37 cellular contexts compared by ENCODE assay signal in the genomic region with DNA sequence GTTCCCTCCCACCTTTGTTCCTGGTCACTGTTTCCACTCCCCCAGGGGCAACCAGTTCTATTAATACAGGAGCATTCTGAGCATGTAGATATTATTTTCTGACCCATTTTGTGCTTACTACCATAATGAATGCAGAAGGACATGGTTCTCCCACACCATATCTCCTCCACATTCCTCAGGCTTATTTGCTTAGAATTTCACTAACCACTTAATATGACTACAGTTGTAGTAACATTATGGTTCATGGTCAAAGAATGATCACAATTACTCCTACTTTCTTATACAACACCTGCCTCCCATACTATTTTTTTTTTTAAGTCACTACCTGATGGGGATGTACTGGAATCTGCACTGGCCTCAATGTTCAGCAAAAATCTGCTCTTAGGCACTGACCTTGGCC. TPM values are rescaled to one million over a fixed set of nuclear protein-coding genes. Genes with fewer than 3 reads are reported as not detected.
"Had no signal": no experiment of that assay in that cellular context is flagged by ENCODE, and none has a peak within 500 bp of the region (broad histone marks: within the 10 kb centered on the region; RNA-seq: fewer than 3 reads in every experiment).

No MANE protein-coding gene starts in this region.

- H3K4me3 ChIP-seq: cardiac muscle cell, colonic mucosa, pancreas, prostate gland, sigmoid colon, smooth muscle cell, thyroid gland, upper lobe of left lung, vagina had no signal

- DNase-seq: activated CD4-positive, alpha-beta memory T cell treated with anti-CD3 and anti-CD28 coated beads, Interleukin-2, amount 10 ng/mL, durations not matched to agents 7 days and 5 days; activated CD4-positive, alpha-beta T cell treated with anti-CD3 and anti-CD28 coated beads for 1 hour; activated CD4-positive, alpha-beta T cell treated with anti-CD3 and anti-CD28 coated beads, Interleukin-2, amount 10 ng/mL, durations not matched to agents 7 days and 5 days; activated CD8-positive, alpha-beta memory T cell treated with anti-CD3 and anti-CD28 coated beads, Interleukin-2, amount 50 U/mL, for 48 hours; activated gamma-delta T cell; activated naive CD4-positive, alpha-beta T cell treated with anti-CD3 and anti-CD28 coated beads, Interleukin-2, amount 50 U/mL, for 16 hours; activated T-cell treated with anti-CD3 and anti-CD28 coated beads, Interleukin-2, amount 50 U/mL, for 24 hours; amygdala; cerebellar nuclear complex; colonic mucosa; effector memory CD4-positive, alpha-beta T cell; head of caudate nucleus; hippocampal formation; immature natural killer cell; left cardiac atrium; left ventricle myocardium superior; nucleus accumbens; pancreas; sigmoid colon; stimulated activated CD4-positive, alpha-beta T cell treated with anti-CD3 and anti-CD28 coated beads, Interleukin-1b, Interleukin-23, amount 100 ng/mL, for 48 hours; stimulated activated CD4-positive, alpha-beta T cell treated with anti-CD3 and anti-CD28 coated beads, Interleukin-4, amount 100 ng/mL, for 4 hours; stimulated activated CD8-positive, alpha-beta memory T cell treated with anti-CD3 and anti-CD28 coated beads, Interleukin-4, amount 100 ng/mL, for 48 hours; stimulated activated naive CD8-positive, alpha-beta T cell treated with anti-CD3 and anti-CD28 coated beads, Interleukin-15, amount 100 ng/mL, for 72 hours; substantia nigra; T-helper 17 cell; T1000; thyroid gland; upper lobe of left lung had no signal

- H3K4me2 ChIP-seq: smooth muscle cell had no signal

- H3K27me3 Mint-ChIP-seq: activated CD4-positive, alpha-beta memory T cell treated with anti-CD3 and anti-CD28 coated beads, Interleukin-2, amount 10 ng/mL, durations not matched to agents 7 days and 5 days; activated T-cell treated with anti-CD3 and anti-CD28 coated beads, Interleukin-2, amount 50 U/mL, for 24 hours; stimulated activated memory B cell treated with anti-CD40 and anti-IgM and Interleukin-4, amounts not matched to agents 10 μg/mL and 1 μg/mL and 100 μg/mL, for 72 hours; stimulated activated naive CD8-positive, alpha-beta T cell treated with anti-CD3 and anti-CD28 coated beads, Interleukin-15, amount 100 ng/mL, for 72 hours; T-helper 17 cell had no signal

- H3K4me1 Mint-ChIP-seq: stimulated activated memory B cell treated with anti-CD40 and anti-IgM and Interleukin-4, amounts not matched to agents 10 μg/mL and 1 μg/mL and 100 μg/mL, for 72 hours had no signal

- H3K4me3 Mint-ChIP-seq: activated CD4-positive, alpha-beta memory T cell treated with anti-CD3 and anti-CD28 coated beads, Interleukin-2, amount 10 ng/mL, durations not matched to agents 7 days and 5 days; activated CD4-positive, alpha-beta T cell treated with anti-CD3 and anti-CD28 coated beads, Interleukin-2, amount 10 ng/mL, durations not matched to agents 7 days and 5 days; activated T-cell treated with anti-CD3 and anti-CD28 coated beads, Interleukin-2, amount 50 U/mL, for 24 hours; immature natural killer cell; stimulated activated memory B cell treated with anti-CD40 and anti-IgM and Interleukin-4, amounts not matched to agents 10 μg/mL and 1 μg/mL and 100 μg/mL, for 72 hours; stimulated activated naive CD8-positive, alpha-beta T cell treated with anti-CD3 and anti-CD28 coated beads, Interleukin-15, amount 100 ng/mL, for 72 hours; T-helper 17 cell had no signal

- ATAC-seq: left cardiac atrium; left ventricle myocardium superior; pancreas; stimulated activated memory B cell treated with anti-CD40 and anti-IgM and Interleukin-4, amounts not matched to agents 10 μg/mL and 1 μg/mL and 100 μg/mL, for 72 hours; stimulated activated naive CD8-positive, alpha-beta T cell treated with anti-CD3 and anti-CD28 coated beads, Interleukin-15, amount 100 ng/mL, for 72 hours; T-helper 17 cell had no signal

- H3K27ac Mint-ChIP-seq: activated CD4-positive, alpha-beta memory T cell treated with anti-CD3 and anti-CD28 coated beads, Interleukin-2, amount 10 ng/mL, durations not matched to agents 7 days and 5 days; activated CD4-positive, alpha-beta T cell treated with anti-CD3 and anti-CD28 coated beads, Interleukin-2, amount 10 ng/mL, durations not matched to agents 7 days and 5 days; activated T-cell treated with anti-CD3 and anti-CD28 coated beads, Interleukin-2, amount 50 U/mL, for 24 hours; stimulated activated memory B cell treated with anti-CD40 and anti-IgM and Interleukin-4, amounts not matched to agents 10 μg/mL and 1 μg/mL and 100 μg/mL, for 72 hours; T-helper 17 cell had no signal

- H3K36me3 ChIP-seq: cardiac muscle cell, colonic mucosa, pancreas, prostate gland, sigmoid colon, thyroid gland had no signal

- H3K27ac ChIP-seq: cardiac muscle cell, colonic mucosa, pancreas, prostate gland, sigmoid colon, thyroid gland, upper lobe of left lung, vagina had no signal

- H3K4me1 ChIP-seq: colonic mucosa, pancreas, prostate gland, sigmoid colon, thyroid gland, upper lobe of left lung, vagina had no signal

- H3K27me3 ChIP-seq: colonic mucosa, pancreas, sigmoid colon, thyroid gland, upper lobe of left lung, vagina had no signal

- H3K9me3 ChIP-seq: colonic mucosa, pancreas, prostate gland, sigmoid colon, thyroid gland, upper lobe of left lung, vagina had no signal

- H3K9me3 Mint-ChIP-seq: activated CD4-positive, alpha-beta T cell treated with anti-CD3 and anti-CD28 coated beads, Interleukin-2, amount 10 ng/mL, durations not matched to agents 7 days and 5 days; activated T-cell treated with anti-CD3 and anti-CD28 coated beads, Interleukin-2, amount 50 U/mL, for 24 hours; immature natural killer cell; stimulated activated memory B cell treated with anti-CD40 and anti-IgM and Interleukin-4, amounts not matched to agents 10 μg/mL and 1 μg/mL and 100 μg/mL, for 72 hours; stimulated activated naive CD8-positive, alpha-beta T cell treated with anti-CD3 and anti-CD28 coated beads, Interleukin-15, amount 100 ng/mL, for 72 hours had no signal

RNA-seq across cellular contexts. Expression of a gene that starts 7.5 kb away (rescaled TPM):
- total RNA-seq: activated CD4-positive, alpha-beta memory T cell treated with anti-CD3 and anti-CD28 coated beads, Interleukin-2, amount 10 ng/mL, durations not matched to agents 7 days and 5 days; activated CD4-positive, alpha-beta T cell treated with anti-CD3 and anti-CD28 coated beads, Interleukin-2, amount 10 ng/mL, durations not matched to agents 7 days and 5 days; cardiac muscle cell; fibroblast of lung; fibroblast of villous mesenchyme; left ventricle myocardium superior; lung microvascular endothelial cell; mucosa of gallbladder; pancreas; sigmoid colon; smooth muscle cell; T-helper 17 cell; thyroid gland; vagina had no signal
- polyA plus RNA-seq: cardiac muscle cell, fibroblast of lung, immature natural killer cell, smooth muscle cell had no signal
